Comparison of ENCODE assay signal across 8 cellular contexts in genomic region chr19:4567584-4568071, GRCh38. TPM values are rescaled to one million over a fixed set of nuclear protein-coding genes. Genes with fewer than 3 reads are reported as not detected.
A peak's percentile ranks its signal among the peaks of the same experiment; 100 is the strongest.
DNase-seq lines count a peak whose midpoint lies in the region; ATAC-seq and TF ChIP-seq lines count a peak whose summit lies in the region.

No MANE protein-coding gene starts in this region.

- H3K27me3 Mint-ChIP-seq in activated T-cell treated with anti-CD3 and anti-CD28 coated beads, Interleukin-2, amount 50 U/mL, for 24 hours, result peaks cover 11% of the 10 kb centered on the region

- CTCF ChIA-PET in GM10248 (lab: Yijun Ruan, JAX), result interaction anchor here (1.0 to 10.3 kb wide), 14 partner anchors 9 to 92 kb away, joined by 3 to 102 read pairs (median 5); partner anchors contain the start of genes PLIN5 and SEMA6B

- TF ChIP-seq CTCF in GM10248 (IDR thresholded peaks at IDR 0.05; ENCODE audit: control extremely low read depth, extremely low read depth, low read depth, missing control alignments), result peak; percentile 62
- peak; percentile 83 for TF ChIP-seq CTCF in foreskin fibroblast (IDR thresholded peaks at IDR 0.05; ENCODE audit: low read depth, low read length)
- peak in 3 of 4 experiments; percentile 29 to 59 (median 43) for TF ChIP-seq CTCF in prostate gland (IDR thresholded peaks at IDR 0.05)

- no peaks in the 10 kb centered on the region for H3K9me3 Mint-ChIP-seq in activated T-cell treated with anti-CD3 and anti-CD28 coated beads, Interleukin-2, amount 50 U/mL, for 24 hours

- DNase-seq in GM10248 (ENCODE audit: extremely low spot score) (no peak), NT2/D1 (ENCODE audit: low read depth, low spot score) (peak; percentile 63), foreskin fibroblast (peak in 1 of 2 donors; percentile 62), prostate gland (ENCODE audit: low spot score) (no peak)
- peak; percentile 77 for DNase-seq in activated T-cell treated with anti-CD3 and anti-CD28 coated beads, Interleukin-2, amount 50 U/mL, for 24 hours

- no peak overlapping the region for H3K27ac ChIP-seq in prostate gland

- WGBS in prostate gland, result 50% methylated on average over 14 of the region's 14 CpGs

- no peaks in the 10 kb centered on the region for H3K4me1 Mint-ChIP-seq in activated T-cell treated with anti-CD3 and anti-CD28 coated beads, Interleukin-2, amount 50 U/mL, for 24 hours (ENCODE audit: low read depth)

- no peak overlapping the region for H3K4me3 ChIP-seq in NT2/D1 (ENCODE audit: insufficient read length, low read depth)
- H3K4me3 ChIP-seq in foreskin fibroblast (ENCODE audit: low read depth in 1 of 2, low read length in 2 of 2), result no peak overlapping the region
- H3K4me3 ChIP-seq in prostate gland, result no peak overlapping the region

- H3K4me1 ChIP-seq in NT2/D1 (ENCODE audit: insufficient read depth, insufficient read length) (peaks cover 7% of the 10 kb centered on the region), prostate gland (replicated peaks) (no peaks in the 10 kb centered on the region)

- intact Hi-C loops in prostate gland (cut with DNase I), result no loop called here

- H3K4me3 Mint-ChIP-seq in activated T-cell treated with anti-CD3 and anti-CD28 coated beads, Interleukin-2, amount 50 U/mL, for 24 hours, result no peak overlapping the region

- ATAC-seq in HG03196 (IDR thresholded peaks at IDR 0.05; ENCODE audit: unreplicated experiment) (no peak), GM21390 (IDR thresholded peaks at IDR 0.05; ENCODE audit: unreplicated experiment) (no peak), GM21825 (IDR thresholded peaks at IDR 0.05; ENCODE audit: unreplicated experiment) (no peak)

- TF ChIP-seq POLR2A in prostate gland (IDR thresholded peaks at IDR 0.05), result no peak

- H3K36me3 Mint-ChIP-seq in activated T-cell treated with anti-CD3 and anti-CD28 coated beads, Interleukin-2, amount 50 U/mL, for 24 hours (ENCODE audit: low read depth), result no peaks in the 10 kb centered on the region

- no peaks in the 10 kb centered on the region for H3K27me3 ChIP-seq in NT2/D1 (ENCODE audit: insufficient read depth, insufficient read length)
- H3K27me3 ChIP-seq in prostate gland (replicated peaks; ENCODE audit: insufficient read depth), result no peaks in the 10 kb centered on the region

- H3K9ac ChIP-seq in NT2/D1 (ENCODE audit: insufficient read length, low read depth), result peak overlapping the region; percentile 5

- H3K27ac Mint-ChIP-seq in activated T-cell treated with anti-CD3 and anti-CD28 coated beads, Interleukin-2, amount 50 U/mL, for 24 hours, result no peak overlapping the region

- H3K9me3 ChIP-seq in NT2/D1 (ENCODE audit: insufficient read depth, low read length) (no peaks in the 10 kb centered on the region), prostate gland (no peaks in the 10 kb centered on the region)

- H3K36me3 ChIP-seq in NT2/D1 (ENCODE audit: insufficient read depth, insufficient read length, low read length) (no peaks in the 10 kb centered on the region), prostate gland (no peaks in the 10 kb centered on the region)

- POLR2A ChIA-PET in GM10248 (lab: Yijun Ruan, JAX), result no interaction called here

RNA-seq across cellular contexts. Expression of gene SEMA6B, which starts 8.1 kb away (rescaled TPM):
- total RNA-seq in prostate gland, result 1 to 10 TPM; 4.3 to 7.8 TPM

RNA-seq across cellular contexts. Expression of gene LRG1, which starts 27.8 kb away (rescaled TPM):
- 1 to 10 TPM; 2.5 to 3.6 TPM for total RNA-seq in prostate gland

RNA-seq across cellular contexts. Expression of gene PLIN5, which starts 32.6 kb away (rescaled TPM):
- 10 to 100 TPM; 23.2 to 26.8 TPM for total RNA-seq in prostate gland

RNA-seq across cellular contexts. Expression of gene PLIN4, which starts 49.3 kb away (rescaled TPM):
- 10 to 100 TPM in 1 of 2 donors, 1 to 10 TPM in 1; 8.2 to 13.9 TPM for total RNA-seq in prostate gland

Comparison
In these comparisons a context has a peak if more than half of its experiments do, and no peak if none do; other contexts are left out.
1. DNase-seq: peak in NT2/D1 (single experiment) and activated T-cell treated with anti-CD3 and anti-CD28 coated beads, Interleukin-2, amount 50 U/mL, for 24 hours (single experiment); none in GM10248 (single experiment) and prostate gland (single experiment).
2. Peak in every context shown above with its lines, with median percentiles within 50 percentile points of each other: CTCF ChIP-seq.